In genomic region chr19:12757544-12758274, GRCh38 we compare ENCODE assay signal across 1 cellular context.
TF ChIP-seq lines count a peak whose summit lies in the region.

No MANE protein-coding gene starts in this region.

TF ChIP-seq in K562, 482 proteins besides CTCF, POLR2A, EP300 and RAD21 (continued from another document):
- TF ChIP-seq GTF3C2 (IDR thresholded peaks at IDR 0.05; ENCODE audit: borderline replicate concordance, extremely low read depth, insufficient read length) (peak; percentile 26), STAG1 (CRISPR knock-in tag; IDR thresholded peaks at IDR 0.05; ENCODE audit: borderline replicate concordance) (peak; percentile 36; the same call in 1 of the 2 replicates), MAZ (CRISPR knock-in tag; conservative IDR thresholded peaks at IDR 0.05 in 1 of 2, IDR thresholded peaks at IDR 0.05 in 1 of 2) (peak in 1 of 2 experiments; percentile 78; a peak in 2 of 4 replicates), TFAP4 (CRISPR knock-in tag; IDR thresholded peaks at IDR 0.05; ENCODE audit: borderline replicate concordance) (peak; percentile 96), BACH1 (tag; IDR thresholded peaks at IDR 0.05) (no peak), VEZF1 (CRISPR knock-in tag; IDR thresholded peaks at IDR 0.05) (no peak), L3MBTL2 (IDR thresholded peaks at IDR 0.05) (peak; percentile 59), RBM22 (IDR thresholded peaks at IDR 0.05; ENCODE audit: low read depth, low read length, poor library complexity, severe bottlenecking) (peak; percentile 33), CCNT2 (IDR thresholded peaks at IDR 0.05; ENCODE audit: borderline replicate concordance, extremely low read depth, insufficient read length, low read depth, low read length) (peak; percentile 73), ELF4 (CRISPR knock-in tag; IDR thresholded peaks at IDR 0.05) (no peak), PCBP1 (IDR thresholded peaks at IDR 0.05; ENCODE audit: low read depth, low read length, poor library complexity, severe bottlenecking) (peak; percentile 45), RFX1 (IDR thresholded peaks at IDR 0.05) (no peak), FIP1L1 (IDR thresholded peaks at IDR 0.05; ENCODE audit: low read depth, low read length, poor library complexity, severe bottlenecking) (peak; percentile 81), HCFC1 (IDR thresholded peaks at IDR 0.05; ENCODE audit: low read depth, low read length) (peak; percentile 54), GABPB1 (CRISPR knock-in tag; IDR thresholded peaks at IDR 0.05) (peak; percentile 42; the same call in 1 of the 2 replicates), DACH1 (IDR thresholded peaks at IDR 0.05; ENCODE audit: partially characterized antibody) (peak; percentile 74), POLR2AphosphoS2 (IDR thresholded peaks at IDR 0.05; ENCODE audit: low read length) (no peak), OTX1 (CRISPR knock-in tag; IDR thresholded peaks at IDR 0.05) (no peak), TEAD1 (CRISPR knock-in tag; IDR thresholded peaks at IDR 0.05) (no peak), NRF1 (conservative IDR thresholded peaks at IDR 0.05 in 1 of 2, IDR thresholded peaks at IDR 0.05 in 1 of 2) (peak; percentile 90 to 92), PHF8 (IDR thresholded peaks at IDR 0.05; ENCODE audit: borderline replicate concordance, low read length) (no peak; the same call in 1 of the 2 replicates), RAD51 (IDR thresholded peaks at IDR 0.05; ENCODE audit: borderline replicate concordance, low read depth) (no peak), CBFA2T3 (IDR thresholded peaks at IDR 0.05) (0 out of 2 replicates have a peak, but pooled peaks have one; percentile 20), ZNF23 (CRISPR knock-in tag; IDR thresholded peaks at IDR 0.05) (no peak), MTA3 (IDR thresholded peaks at IDR 0.05; ENCODE audit: borderline replicate concordance) (peak; percentile 75; the same call in 1 of the 2 replicates), SP2 (IDR thresholded peaks at IDR 0.05; ENCODE audit: extremely low read depth, low read depth, low read length, poor library complexity, severe bottlenecking) (no peak), MYBL2 (IDR thresholded peaks at IDR 0.05; ENCODE audit: low read depth) (no peak), MYBL2 (CRISPR knock-in tag; IDR thresholded peaks at IDR 0.05; ENCODE audit: borderline replicate concordance) (no peak), CTBP1 (IDR thresholded peaks at IDR 0.05; ENCODE audit: borderline replicate concordance) (peak; percentile 88), KLF16 (IDR thresholded peaks at IDR 0.05) (0 out of 2 replicates have a peak, but pooled peaks have one; percentile 12), CTCFL (IDR thresholded peaks at IDR 0.05; ENCODE audit: borderline replicate concordance, insufficient read depth, low read depth, low read length, poor library complexity, severe bottlenecking) (peak; percentile 78), HMGN3 (IDR thresholded peaks at IDR 0.05; ENCODE audit: borderline replicate concordance, extremely low read depth, insufficient read length, low read depth, low read length) (peak; percentile 64), ZNF282 (CRISPR knock-in tag; IDR thresholded peaks at IDR 0.05) (0 out of 2 replicates have a peak, but pooled peaks have one; percentile 38), NCOR1 (IDR thresholded peaks at IDR 0.05) (no peak), NONO (IDR thresholded peaks at IDR 0.05; ENCODE audit: low read depth in 2 of 2, low read length in 1 of 2) (peak in 1 of 2 experiments; percentile 61; a peak in 1 of 4 replicates), ZNF431 (CRISPR knock-in tag; IDR thresholded peaks at IDR 0.05) (no peak), ZNF143 (CRISPR knock-in tag; IDR thresholded peaks at IDR 0.05) (0 out of 2 replicates have a peak, but pooled peaks have one; percentile 29), MCM5 (IDR thresholded peaks at IDR 0.05; ENCODE audit: low read depth) (no peak), FOXA3 (CRISPR knock-in tag; conservative IDR thresholded peaks at IDR 0.05 in 1 of 2, IDR thresholded peaks at IDR 0.05 in 1 of 2) (0 out of 4 replicates have a peak, but pooled peaks of 1 of the 2 experiments have one; percentile 62), ATF1 (CRISPR knock-in tag; IDR thresholded peaks at IDR 0.05) (no peak), ATF1 (tag; IDR thresholded peaks at IDR 0.05) (peak; percentile 24; the same call in 1 of the 2 replicates), HNRNPLL (IDR thresholded peaks at IDR 0.05; ENCODE audit: low read depth, low read length, poor library complexity, severe bottlenecking) (no peak), FOXM1 (IDR thresholded peaks at IDR 0.05; ENCODE audit: low read depth) (no peak), FOXM1 (CRISPR knock-in tag; IDR thresholded peaks at IDR 0.05; ENCODE audit: low read depth) (no peak), AFF4 (CRISPR knock-in tag; IDR thresholded peaks at IDR 0.05) (0 out of 2 replicates have a peak, but pooled peaks have one; percentile 33)
- TF ChIP-seq, protein P1, sequence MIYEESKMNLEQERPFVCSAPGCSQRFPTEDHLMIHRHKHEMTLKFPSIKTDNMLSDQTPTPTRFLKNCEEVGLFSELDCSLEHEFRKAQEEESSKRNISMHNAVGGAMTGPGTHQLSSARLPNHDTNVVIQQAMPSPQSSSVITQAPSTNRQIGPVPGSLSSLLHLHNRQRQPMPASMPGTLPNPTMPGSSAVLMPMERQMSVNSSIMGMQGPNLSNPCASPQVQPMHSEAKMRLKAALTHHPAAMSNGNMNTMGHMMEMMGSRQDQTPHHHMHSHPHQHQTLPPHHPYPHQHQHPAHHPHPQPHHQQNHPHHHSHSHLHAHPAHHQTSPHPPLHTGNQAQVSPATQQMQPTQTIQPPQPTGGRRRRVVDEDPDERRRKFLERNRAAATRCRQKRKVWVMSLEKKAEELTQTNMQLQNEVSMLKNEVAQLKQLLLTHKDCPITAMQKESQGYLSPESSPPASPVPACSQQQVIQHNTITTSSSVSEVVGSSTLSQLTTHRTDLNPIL (CRISPR knock-in tag; IDR thresholded peaks at IDR 0.05), result no peak
- TF ChIP-seq, protein P2, sequence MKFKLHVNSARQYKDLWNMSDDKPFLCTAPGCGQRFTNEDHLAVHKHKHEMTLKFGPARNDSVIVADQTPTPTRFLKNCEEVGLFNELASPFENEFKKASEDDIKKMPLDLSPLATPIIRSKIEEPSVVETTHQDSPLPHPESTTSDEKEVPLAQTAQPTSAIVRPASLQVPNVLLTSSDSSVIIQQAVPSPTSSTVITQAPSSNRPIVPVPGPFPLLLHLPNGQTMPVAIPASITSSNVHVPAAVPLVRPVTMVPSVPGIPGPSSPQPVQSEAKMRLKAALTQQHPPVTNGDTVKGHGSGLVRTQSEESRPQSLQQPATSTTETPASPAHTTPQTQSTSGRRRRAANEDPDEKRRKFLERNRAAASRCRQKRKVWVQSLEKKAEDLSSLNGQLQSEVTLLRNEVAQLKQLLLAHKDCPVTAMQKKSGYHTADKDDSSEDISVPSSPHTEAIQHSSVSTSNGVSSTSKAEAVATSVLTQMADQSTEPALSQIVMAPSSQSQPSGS (CRISPR knock-in tag; IDR thresholded peaks at IDR 0.05), result peak; percentile 23; the same call in 1 of the 2 replicates
